In genomic region chrX:40579880-40580536, GRCh38 we compare ENCODE assay signal across 8 cellular contexts. TPM values are rescaled to one million over a fixed set of nuclear protein-coding genes. Genes with fewer than 3 reads are reported as not detected.
DNase-seq lines count a peak whose midpoint lies in the region; ATAC-seq and TF ChIP-seq lines count a peak whose summit lies in the region.

No MANE protein-coding gene starts in this region.

- no peak for DNase-seq in activated CD4-positive, alpha-beta memory T cell treated with anti-CD3 and anti-CD28 coated beads, Interleukin-2, amount 10 ng/mL, durations not matched to agents 7 days and 5 days
- DNase-seq in right atrium auricular region (ENCODE audit: low spot score) (no peak), spleen (no peak), NCI-H446 treated with DMSO at 0.1 percent for 48 hours (lab: John Stamatoyannopoulos, UW) (no peak)

- H3K36me3 ChIP-seq in right atrium auricular region (no peaks in the 10 kb centered on the region), spleen (no peaks in the 10 kb centered on the region)

- H3K27me3 Mint-ChIP-seq in activated CD4-positive, alpha-beta memory T cell treated with anti-CD3 and anti-CD28 coated beads, Interleukin-2, amount 10 ng/mL, durations not matched to agents 7 days and 5 days: no peaks in the 10 kb centered on the region

- H3K9me3 ChIP-seq in right atrium auricular region: no peaks in the 10 kb centered on the region
- no peaks in the 10 kb centered on the region for H3K9me3 ChIP-seq in spleen

- H3K4me1 ChIP-seq in right atrium auricular region (peaks cover 0 to 10% of the 10 kb centered on the region in 2 donors), spleen (peaks cover 7 to 29% (median 18%) of the 10 kb centered on the region in 6 donors)

- no peaks in the 10 kb centered on the region for H3K27me3 ChIP-seq in right atrium auricular region
- H3K27me3 ChIP-seq in spleen (replicated peaks in 1 of 7): peaks cover 0 to 12% (median 0%) of the 10 kb centered on the region in 7 donors

- TF ChIP-seq CTCF in right atrium auricular region (IDR thresholded peaks at IDR 0.05) (no peak), spleen (IDR thresholded peaks at IDR 0.05 in 8 of 11, conservative IDR thresholded peaks at IDR 0.05 in 3 of 11) (no peak)

- intact Hi-C loops in spleen (cut with DNase I; ENCODE audit: low total_unique reads): no loop called here

- CTCF ChIA-PET in activated CD4-positive, alpha-beta memory T cell treated with anti-CD3 and anti-CD28 coated beads, Interleukin-2, amount 10 ng/mL, durations not matched to agents 7 days and 5 days (lab: Charles Lee): interaction anchor here (0.7 to 2.1 kb wide), 3 partner anchors 36 to 535 kb away, joined by 3 to 9 read pairs (median 4); no protein-coding TSS in a partner anchor

- peak overlapping the region; percentile 63 to 75 for H3K4me3 ChIP-seq in right atrium auricular region
- H3K4me3 ChIP-seq in spleen: peak overlapping the region; percentile 34 to 86 (median 65)

- POLR2A ChIA-PET in activated CD4-positive, alpha-beta memory T cell treated with anti-CD3 and anti-CD28 coated beads, Interleukin-2, amount 10 ng/mL, durations not matched to agents 7 days and 5 days (lab: Charles Lee): interaction anchor here (0.8 to 2.2 kb wide), 4 partner anchors 10 to 505 kb away, joined by 3 to 14 read pairs (median 8); partner anchors contain the start of genes CXorf38 and USP9X

- no peaks in the 10 kb centered on the region for H3K9me3 Mint-ChIP-seq in activated CD4-positive, alpha-beta memory T cell treated with anti-CD3 and anti-CD28 coated beads, Interleukin-2, amount 10 ng/mL, durations not matched to agents 7 days and 5 days

- peaks cover 5% of the 10 kb centered on the region for H3K36me3 Mint-ChIP-seq in activated CD4-positive, alpha-beta memory T cell treated with anti-CD3 and anti-CD28 coated beads, Interleukin-2, amount 10 ng/mL, durations not matched to agents 7 days and 5 days (ENCODE audit: low read depth)

- peak overlapping the region; percentile 88 for H3K27ac Mint-ChIP-seq in activated CD4-positive, alpha-beta memory T cell treated with anti-CD3 and anti-CD28 coated beads, Interleukin-2, amount 10 ng/mL, durations not matched to agents 7 days and 5 days

- TF ChIP-seq POLR2A in spleen (IDR thresholded peaks at IDR 0.05): no peak

- WGBS in spleen, 5 donors: 13 to 36% (median 16%) methylated on average over 10 to 12 of the region's 12 CpGs

- peaks cover 25% of the 10 kb centered on the region for H3K4me1 Mint-ChIP-seq in activated CD4-positive, alpha-beta memory T cell treated with anti-CD3 and anti-CD28 coated beads, Interleukin-2, amount 10 ng/mL, durations not matched to agents 7 days and 5 days

- H3K4me3 Mint-ChIP-seq in activated CD4-positive, alpha-beta memory T cell treated with anti-CD3 and anti-CD28 coated beads, Interleukin-2, amount 10 ng/mL, durations not matched to agents 7 days and 5 days: peak overlapping the region; percentile 82

- ATAC-seq in GM19023 (IDR thresholded peaks at IDR 0.05; ENCODE audit: unreplicated experiment): peak; percentile 44
- ATAC-seq in HG02981 (IDR thresholded peaks at IDR 0.05; ENCODE audit: unreplicated experiment): peak; percentile 40
- ATAC-seq in HG03097 (IDR thresholded peaks at IDR 0.05; ENCODE audit: low FRiP score, unreplicated experiment): no peak
- no peak for ATAC-seq in HG03571 (IDR thresholded peaks at IDR 0.05; ENCODE audit: unreplicated experiment)

- H3K27ac ChIP-seq in right atrium auricular region (peak overlapping the region; percentile 84 to 88), spleen (peak overlapping the region; percentile 61 to 97 (median 93))

RNA-seq across cellular contexts. Expression of gene ATP6AP2, which starts 0.8 kb away (rescaled TPM):
- total RNA-seq in activated CD4-positive, alpha-beta memory T cell treated with anti-CD3 and anti-CD28 coated beads, Interleukin-2, amount 10 ng/mL, durations not matched to agents 7 days and 5 days: 10 to 100 TPM; 72.9 to 77.8 TPM
- total RNA-seq in right atrium auricular region: 10 to 100 TPM; 50.9 to 52.8 TPM
- total RNA-seq in spleen: 100 to 1,000 TPM in 3 of 7 donors, 10 to 100 TPM in 4; 75.8 to 130 (median 98.1) TPM
- 10 to 100 TPM; 36.9 to 59.6 (median 50.7) TPM for polyA plus RNA-seq in spleen

RNA-seq across cellular contexts. Expression of gene MPC1L, which starts 43.2 kb away (rescaled TPM):
- total RNA-seq in activated CD4-positive, alpha-beta memory T cell treated with anti-CD3 and anti-CD28 coated beads, Interleukin-2, amount 10 ng/mL, durations not matched to agents 7 days and 5 days: not detected
- total RNA-seq in right atrium auricular region: not detected
- not detected for total RNA-seq in spleen
- polyA plus RNA-seq in spleen: under 1 TPM in 1 of 3 donors, not detected in 2; 0.28 TPM

Comparison
In these comparisons a context has a peak if more than half of its experiments do, and no peak if none do; other contexts are left out.
1. ATAC-seq: peak in GM19023 (single experiment) and HG02981 (single experiment); none in HG03097 (single experiment) and HG03571 (single experiment).